In the genomic region with DNA sequence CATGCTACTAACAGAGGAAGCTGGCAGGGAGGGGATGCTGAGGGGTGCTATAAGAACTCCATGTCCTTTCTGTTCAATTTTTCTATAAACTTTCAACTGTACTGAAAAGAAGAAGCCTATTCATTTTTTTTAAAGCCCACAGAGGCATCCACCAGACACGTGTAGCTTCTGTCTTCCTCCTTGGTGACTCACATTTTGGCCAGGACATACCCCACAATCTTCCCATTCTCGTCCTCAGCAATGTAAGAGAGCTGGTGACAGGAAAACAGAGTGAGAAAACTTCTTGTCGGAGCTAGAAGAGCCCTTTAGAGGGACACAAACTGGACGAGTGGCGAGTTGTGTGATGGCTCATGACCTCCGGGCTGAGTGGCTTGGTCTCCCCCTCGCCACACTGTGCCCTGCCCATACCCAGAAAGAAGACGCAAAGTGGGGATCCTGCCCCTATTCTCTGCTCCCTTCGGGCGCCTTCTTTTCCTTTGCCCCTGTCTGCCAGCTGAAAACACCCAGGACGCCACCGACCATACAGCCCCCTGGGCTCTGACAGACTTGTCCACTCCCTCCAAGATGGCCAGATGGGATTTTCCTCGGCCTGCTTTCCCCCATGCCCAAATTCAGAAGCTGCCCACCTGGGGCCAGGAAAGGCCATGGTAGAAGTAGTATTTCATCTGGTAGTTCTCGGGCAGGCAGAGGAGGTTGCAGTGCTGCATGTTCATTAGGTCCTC, we compare ENCODE assay signal across 1 cellular context.
TF ChIP-seq lines count a peak whose summit lies in the region.

No MANE protein-coding gene starts in this region.

TF ChIP-seq in SK-N-SH, 30 proteins besides CTCF, POLR2A, EP300 and RAD21 (continued from another document):
- TF ChIP-seq TAF1 (IDR thresholded peaks at IDR 0.05; ENCODE audit: borderline replicate concordance, low read depth, low read length) (no peak), SIN3A (IDR thresholded peaks at IDR 0.05; ENCODE audit: borderline replicate concordance, low read depth, low read length) (peak; percentile 44; the same call in 1 of the 2 replicates), FOSL2 (IDR thresholded peaks at IDR 0.05; ENCODE audit: borderline replicate concordance, low read depth) (peak; percentile 25; the same call in 1 of the 2 replicates), FOXJ3 (CRISPR knock-in tag; IDR thresholded peaks at IDR 0.05) (no peak), POLR2AphosphoS5 (IDR thresholded peaks at IDR 0.05; ENCODE audit: low read depth, low read length) (no peak), RCOR1 (IDR thresholded peaks at IDR 0.05; ENCODE audit: low read length) (no peak), NRF1 (IDR thresholded peaks at IDR 0.05; ENCODE audit: low read depth, low read length) (no peak), MAX (IDR thresholded peaks at IDR 0.05; ENCODE audit: low read depth) (0 out of 2 replicates have a peak, but pooled peaks have one; percentile 28), TEAD4 (IDR thresholded peaks at IDR 0.05; ENCODE audit: borderline replicate concordance, insufficient read depth) (no peak)
- TF ChIP-seq, protein P1, sequence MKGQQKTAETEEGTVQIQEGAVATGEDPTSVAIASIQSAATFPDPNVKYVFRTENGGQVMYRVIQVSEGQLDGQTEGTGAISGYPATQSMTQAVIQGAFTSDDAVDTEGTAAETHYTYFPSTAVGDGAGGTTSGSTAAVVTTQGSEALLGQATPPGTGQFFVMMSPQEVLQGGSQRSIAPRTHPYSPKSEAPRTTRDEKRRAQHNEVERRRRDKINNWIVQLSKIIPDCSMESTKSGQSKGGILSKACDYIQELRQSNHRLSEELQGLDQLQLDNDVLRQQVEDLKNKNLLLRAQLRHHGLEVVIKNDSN (IDR thresholded peaks at IDR 0.05; ENCODE audit: borderline replicate concordance, low read depth), result no peak
TF ChIP-seq in SK-N-SH: peak in this region for 4.
